In the genomic region with DNA sequence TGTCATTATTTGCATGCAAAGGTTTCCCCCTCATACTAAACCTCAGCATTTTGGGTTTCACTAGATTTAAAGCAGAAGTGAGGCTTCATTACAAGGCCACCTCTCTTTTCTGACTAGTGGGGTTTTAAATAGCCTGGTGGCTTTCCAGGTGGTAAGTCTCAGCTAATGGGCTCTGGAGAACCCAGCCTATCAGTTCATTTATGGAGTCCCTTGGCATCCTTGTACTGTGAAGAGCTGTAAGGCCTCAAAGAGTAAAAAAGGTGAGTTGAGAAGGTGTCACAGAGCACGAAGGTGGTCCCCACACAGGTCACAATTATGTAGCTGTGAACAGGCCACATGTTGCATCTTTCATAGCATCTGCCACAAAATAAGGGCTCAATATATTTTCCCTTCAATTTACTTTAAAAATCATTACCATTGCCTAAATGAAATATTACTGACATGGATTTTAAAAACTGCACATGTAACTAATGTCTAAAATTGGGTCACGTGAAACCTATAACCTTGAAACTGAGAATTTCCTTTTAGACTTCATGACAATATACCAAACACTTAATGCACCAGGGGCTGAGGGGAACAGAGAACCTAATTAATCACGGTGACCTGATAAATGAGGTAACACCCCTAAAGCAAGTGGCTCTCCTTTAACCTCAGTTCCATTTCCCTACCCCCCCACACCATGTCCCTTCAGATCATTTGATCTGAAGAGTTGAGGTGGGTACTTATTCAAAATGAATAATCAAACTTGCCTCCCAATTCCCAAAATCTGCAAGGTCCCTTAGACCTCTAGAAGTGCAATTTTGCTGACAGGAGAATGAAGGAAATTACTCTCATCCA, we compare ENCODE assay signal across 8 cellular contexts. TPM values are rescaled to one million over a fixed set of nuclear protein-coding genes. Genes with fewer than 3 reads are reported as not detected.
DNase-seq lines count a peak whose midpoint lies in the region; ATAC-seq and TF ChIP-seq lines count a peak whose summit lies in the region.

No MANE protein-coding gene starts in this region.

- peak; percentile 72 for DNase-seq in GM13977 (ENCODE audit: low spot score)
- DNase-seq in coronary artery (ENCODE audit: low spot score), result no peak
- no peak for DNase-seq in SHP77 (lab: John Stamatoyannopoulos, UW)
- DNase-seq in HK-2 (ENCODE audit: unreplicated experiment), result no peak
- DNase-seq in AG20443 (ENCODE audit: low spot score), result no peak

- H3K4me3 ChIP-seq in HUES64 (ENCODE audit: low read length), result peak overlapping the region; percentile 88
- H3K4me3 ChIP-seq in coronary artery, result peak overlapping the region; percentile 90
- peak overlapping the region; percentile 78 for H3K4me3 ChIP-seq in parathyroid adenoma (ENCODE audit: low read depth, low read length)

- H3K36me3 ChIP-seq in HUES64 (ENCODE audit: insufficient read depth, low read length), result peaks cover 14% of the 10 kb centered on the region
- H3K36me3 ChIP-seq in parathyroid adenoma (ENCODE audit: control insufficient read depth, insufficient read depth, low read length), result no peaks in the 10 kb centered on the region

- ATAC-seq in GM21528 (IDR thresholded peaks at IDR 0.05; ENCODE audit: low FRiP score, unreplicated experiment), result peak; percentile 65

- H3K4me1 ChIP-seq in HUES64 (ENCODE audit: insufficient read depth, low read length) (peaks cover 11% of the 10 kb centered on the region), parathyroid adenoma (peaks cover 3% of the 10 kb centered on the region)

- 70% methylated on average over 3 of the region's 3 CpGs for WGBS in HUES64

- peaks cover 5% of the 10 kb centered on the region for H3K79me2 ChIP-seq in parathyroid adenoma

- H3K27ac ChIP-seq in HUES64 (ENCODE audit: low read depth, low read length) (no peak overlapping the region), coronary artery (no peak overlapping the region), parathyroid adenoma (no peak overlapping the region)

- in situ Hi-C loops in GM13977 (cut with MboI; ENCODE audit: low pct_unique_long_range_greater_than_20kb, low sequenced_read_pairs, unreplicated experiment), result no loop called here

- H3K9me3 ChIP-seq in HUES64 (ENCODE audit: insufficient read depth, low read depth, low read length) (no peaks in the 10 kb centered on the region), parathyroid adenoma (ENCODE audit: control insufficient read depth, low read length) (no peaks in the 10 kb centered on the region)

- H3K27me3 ChIP-seq in HUES64 (ENCODE audit: insufficient read depth, low read length), result peaks cover 13% of the 10 kb centered on the region; the same call in 1 of the 2 replicates
- no peaks in the 10 kb centered on the region for H3K27me3 ChIP-seq in parathyroid adenoma (ENCODE audit: control insufficient read depth, insufficient read depth, low read length)

- TF ChIP-seq CTCF in GM13977 (IDR thresholded peaks at IDR 0.05; ENCODE audit: extremely low read depth, insufficient read depth, missing control alignments) (no peak), coronary artery (IDR thresholded peaks at IDR 0.05) (no peak), parathyroid adenoma (IDR thresholded peaks at IDR 0.05) (no peak)

- no peak overlapping the region for H2AFZ ChIP-seq in parathyroid adenoma

- no peak overlapping the region for H3K9ac ChIP-seq in HUES64 (ENCODE audit: low read depth, low read length)
- H3K9ac ChIP-seq in parathyroid adenoma, result no peak overlapping the region

- peak overlapping the region; percentile 80 for H3K4me2 ChIP-seq in parathyroid adenoma (ENCODE audit: low read length)

RNA-seq across cellular contexts. Expression of a gene that starts 1.3 kb away (rescaled TPM):
- polyA plus RNA-seq in HUES64 (2013, experiment 1 of 2), result 17.6 TPM
- polyA plus RNA-seq in HUES64 (2013, experiment 2 of 2), result 18.8 TPM

RNA-seq across cellular contexts. Expression of a gene that starts 7.9 kb away (rescaled TPM):
- polyA plus RNA-seq in HUES64 (2013, experiment 1 of 2), result 2.4 TPM
- polyA plus RNA-seq in HUES64 (2013, experiment 2 of 2), result 3.1 TPM
